Comparison of ENCODE assay signal across 8 cellular contexts in genomic region chr3:131549340-131549739, GRCh38. TPM values are rescaled to one million over a fixed set of nuclear protein-coding genes. Genes with fewer than 3 reads are reported as not detected.
DNase-seq lines count a peak whose midpoint lies in the region; ATAC-seq and TF ChIP-seq lines count a peak whose summit lies in the region.

No MANE protein-coding gene starts in this region.

- WGBS in upper lobe of left lung, 2 donors = 90% methylated on average over 1 of the region's 1 CpG

- ATAC-seq in PC-3 (no peak), upper lobe of left lung (ENCODE audit: low FRiP score in 2 of 2) (no peak), HG02798 (IDR thresholded peaks at IDR 0.05; ENCODE audit: poor library complexity, unreplicated experiment) (no peak)

- H3K36me3 ChIP-seq in BJ (ENCODE audit: control insufficient read depth, insufficient read depth, low read length) (no peaks in the 10 kb centered on the region), PC-3 (ENCODE audit: low read depth, low read length) (no peaks in the 10 kb centered on the region), upper lobe of left lung (no peaks in the 10 kb centered on the region)

- intact Hi-C loops in PC-3 (cut with micrococcal nuclease) = no loop called here

- no peaks in the 10 kb centered on the region for H3K79me2 ChIP-seq in PC-3 (ENCODE audit: low read length)

- no peaks in the 10 kb centered on the region for H3F3A ChIP-seq in PC-3 (ENCODE audit: low read length, unreplicated experiment)

- CTCF ChIA-PET in BJ (lab: Yijun Ruan, JAX) = interaction anchor here (1.0 to 2.1 kb wide), 4 partner anchors 8 to 21 kb away, joined by 3 to 6 read pairs (median 4); no protein-coding TSS in a partner anchor
- CTCF ChIA-PET in PC-3 (lab: Charles Lee) = interaction anchor here (0.7 kb wide), 1 partner anchor 36 kb away, joined by 5 read pairs; no protein-coding TSS in a partner anchor

- no peaks in the 10 kb centered on the region for H4K20me1 ChIP-seq in PC-3 (ENCODE audit: low read length)

- no peak overlapping the region for H3K4me2 ChIP-seq in PC-3 (ENCODE audit: low read length)

- no peak for TF ChIP-seq POLR2A in upper lobe of left lung (IDR thresholded peaks at IDR 0.05)

- TF ChIP-seq CTCF in BJ (IDR thresholded peaks at IDR 0.05; ENCODE audit: insufficient read depth, low read depth, low read length) (peak; percentile 32; the same call in 1 of the 2 replicates), GM12873 (IDR thresholded peaks at IDR 0.05; ENCODE audit: insufficient read depth, low read depth, low read length, missing control alignments) (peak; percentile 71), PC-3 (conservative IDR thresholded peaks at IDR 0.05; ENCODE audit: low read depth, low read length) (peak; percentile 72), fibroblast of the aortic adventitia (IDR thresholded peaks at IDR 0.05; ENCODE audit: insufficient read depth, low read length) (peak; percentile 37), upper lobe of left lung (IDR thresholded peaks at IDR 0.05) (no peak)

- no peak overlapping the region for H3K4me3 ChIP-seq in BJ (ENCODE audit: low read depth, low read length)
- H3K4me3 ChIP-seq in PC-3 (ENCODE audit: low read length) = no peak overlapping the region
- no peak overlapping the region for H3K4me3 ChIP-seq in fibroblast of the aortic adventitia (ENCODE audit: low read depth, low read length)
- no peak overlapping the region for H3K4me3 ChIP-seq in upper lobe of left lung

- POLR2A ChIA-PET in BJ (lab: Charles Lee) (no interaction called here), PC-3 (lab: Charles Lee; ENCODE audit: unreplicated experiment) (no interaction called here)

- H3K4me1 ChIP-seq in PC-3 (ENCODE audit: insufficient read depth, low read length) (peaks cover 10% of the 10 kb centered on the region), upper lobe of left lung (no peaks in the 10 kb centered on the region)

- H3K27me3 ChIP-seq in BJ (ENCODE audit: control insufficient read depth, insufficient read depth, low read length) = no peaks in the 10 kb centered on the region
- H3K27me3 ChIP-seq in PC-3 (ENCODE audit: low read length) = no peaks in the 10 kb centered on the region
- H3K27me3 ChIP-seq in upper lobe of left lung = no peaks in the 10 kb centered on the region

- no peak for DNase-seq in BJ (ENCODE audit: low read depth)
- peak; percentile 40 for DNase-seq in PC-3
- no peak for DNase-seq in fibroblast of the aortic adventitia (ENCODE audit: low read depth)
- no peak for DNase-seq in upper lobe of left lung
- DNase-seq in NCI-H526 treated with DMSO at 0.1 percent for 48 hours (lab: John Stamatoyannopoulos, UW) = no peak
- DNase-seq in AG08396 (ENCODE audit: low spot score) = no peak

- no peak overlapping the region for H2AFZ ChIP-seq in PC-3 (ENCODE audit: low read length)

- no peak overlapping the region for H3K27ac ChIP-seq in PC-3 (ENCODE audit: low read length)
- H3K27ac ChIP-seq in upper lobe of left lung = no peak overlapping the region

- H3K9me3 ChIP-seq in PC-3 (ENCODE audit: low read length) (no peaks in the 10 kb centered on the region), upper lobe of left lung (no peaks in the 10 kb centered on the region)

- no peak overlapping the region for H3K9ac ChIP-seq in PC-3 (ENCODE audit: low read length)

- BruUV-seq in PC-3 (replicated peaks; lab: Mats Ljungman, UMichigan) = no TSS peak

- TF ChIP-seq EP300 in upper lobe of left lung (IDR thresholded peaks at IDR 0.05) = no peak

- no peaks in the 10 kb centered on the region for H3K9me2 ChIP-seq in PC-3 (replicated peaks; ENCODE audit: low read length)

RNA-seq across cellular contexts. Expression of gene MRPL3, which starts 46.6 kb away (rescaled TPM):
- 71.5 and 140 TPM in 2 replicates for polyA plus RNA-seq in BJ (2011; rRNA removed)
- 52.0 and 54.0 TPM in 2 replicates for polyA minus RNA-seq in BJ (2011; rRNA and poly(A)+ RNA removed)
- 229 and 233 TPM in 2 replicates for total RNA-seq in PC-3 (2014; rRNA removed)
- 164 and 376 TPM in 2 replicates for total RNA-seq in fibroblast of the aortic adventitia (ENCODE audit: low replicate concordance)
- total RNA-seq in upper lobe of left lung = 10 to 100 TPM; 27.6 to 74.3 (median 46.0) TPM

Comparison
In these comparisons a context has a peak if more than half of its experiments do, and no peak if none do; other contexts are left out.
1. CTCF ChIP-seq: peak in BJ (single experiment), GM12873 (single experiment), PC-3 (single experiment) and fibroblast of the aortic adventitia (single experiment); none in upper lobe of left lung (0 of 6).